In the genomic region with DNA sequence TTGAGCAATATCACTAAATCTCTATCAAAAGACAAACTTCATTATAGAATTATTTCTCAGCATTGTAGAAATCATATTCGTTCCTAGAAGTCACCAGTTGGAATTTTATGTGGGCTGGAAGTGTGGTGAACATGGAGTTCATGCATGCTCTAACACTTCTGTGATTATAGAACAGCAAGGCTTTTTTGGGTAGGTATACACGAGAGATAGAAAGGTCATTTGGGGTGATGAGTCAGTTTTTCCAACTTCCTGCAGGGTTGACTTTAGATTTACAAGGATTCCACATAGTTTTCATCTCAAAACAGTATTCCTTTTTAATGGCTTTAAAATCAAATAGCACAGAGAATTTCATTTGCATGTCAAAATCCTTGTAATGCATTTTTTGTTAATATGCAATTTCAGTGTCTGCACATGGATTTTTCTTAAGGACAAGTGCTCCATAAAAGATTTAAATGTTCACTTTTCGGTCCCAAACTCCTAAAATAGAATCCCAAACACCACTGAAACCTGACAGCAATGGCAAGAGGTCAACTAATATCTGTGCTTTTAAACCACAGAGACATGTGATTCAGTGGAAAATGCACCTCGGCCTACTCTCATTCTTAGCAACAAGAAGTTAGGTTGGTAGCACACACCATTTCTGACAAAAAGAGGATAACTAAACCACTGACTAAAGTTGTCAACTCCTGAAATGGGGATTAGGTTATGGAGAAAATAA, we compare ENCODE assay signal across 12 cellular contexts.
DNase-seq lines count a peak whose midpoint lies in the region; ATAC-seq, FAIRE-seq and TF ChIP-seq lines count a peak whose summit lies in the region.
"Had no signal": no experiment of that assay in that cellular context is flagged by ENCODE, and none has a peak within 500 bp of the region (broad histone marks: within the 10 kb centered on the region; RNA-seq: fewer than 3 reads in every experiment).

No MANE protein-coding gene starts in this region.

- H3K9me3 ChIP-seq in PC-3 (ENCODE audit: low read length): no peaks in the 10 kb centered on the region
- H3K9me3 ChIP-seq: esophagus squamous epithelium, upper lobe of right lung had no signal

- no peak overlapping the region for H3K4me2 ChIP-seq in PC-3 (ENCODE audit: low read length)

- H3K27ac Mint-ChIP-seq in glutamatergic neuron (ENCODE audit: unreplicated experiment): no peak overlapping the region

- H3K36me3 Mint-ChIP-seq in glutamatergic neuron (ENCODE audit: unreplicated experiment): no peaks in the 10 kb centered on the region

- TF ChIP-seq CTCF in PC-3 (conservative IDR thresholded peaks at IDR 0.05; ENCODE audit: low read depth, low read length) (no peak), glutamatergic neuron (IDR thresholded peaks at IDR 0.05; ENCODE audit: partially characterized antibody, unreplicated experiment) (no peak)

- H3K9me2 ChIP-seq in PC-3 (replicated peaks; ENCODE audit: low read length): no peaks in the 10 kb centered on the region

- peak; percentile 6 for FAIRE-seq in H54 (lab: Jason Lieb, UNC)
- FAIRE-seq in frontal cortex (lab: Jason Lieb, UNC): no peak

- no peaks in the 10 kb centered on the region for H3K27me3 Mint-ChIP-seq in glutamatergic neuron (ENCODE audit: unreplicated experiment)

- H3K27me3 ChIP-seq in PC-3 (ENCODE audit: low read length): no peaks in the 10 kb centered on the region
- H3K27me3 ChIP-seq: esophagus squamous epithelium, upper lobe of right lung had no signal

- H4K20me1 ChIP-seq in PC-3 (ENCODE audit: low read length): no peaks in the 10 kb centered on the region

- H3K27ac ChIP-seq in PC-3 (ENCODE audit: low read length): no peak overlapping the region
- H3K27ac ChIP-seq: upper lobe of right lung had no signal

- H3K9ac ChIP-seq in PC-3 (ENCODE audit: low read length): no peak overlapping the region

- no peak for TF ChIP-seq POLR2A in H54 (IDR thresholded peaks at IDR 0.05; ENCODE audit: low read depth, low read length)

- no peaks in the 10 kb centered on the region for H3F3A ChIP-seq in PC-3 (ENCODE audit: low read length, unreplicated experiment)

- no peaks in the 10 kb centered on the region for H3K36me3 ChIP-seq in PC-3 (ENCODE audit: low read depth, low read length)
- H3K36me3 ChIP-seq: esophagus squamous epithelium, upper lobe of right lung had no signal

- intact Hi-C loops in PC-3 (cut with micrococcal nuclease): no loop called here

- peaks cover 19% of the 10 kb centered on the region for H3K4me1 ChIP-seq in PC-3 (ENCODE audit: insufficient read depth, low read length)
- H3K4me1 ChIP-seq: upper lobe of right lung had no signal

- H2AFZ ChIP-seq in PC-3 (ENCODE audit: low read length): no peak overlapping the region

- H3K4me3 ChIP-seq in PC-3 (ENCODE audit: low read length): no peak overlapping the region
- H3K4me3 ChIP-seq: esophagus squamous epithelium, upper lobe of right lung had no signal

- H3K9me3 Mint-ChIP-seq in glutamatergic neuron (ENCODE audit: unreplicated experiment): no peaks in the 10 kb centered on the region

- BruUV-seq in PC-3 (replicated peaks; lab: Mats Ljungman, UMichigan): no TSS peak

- H3K4me3 Mint-ChIP-seq in glutamatergic neuron (ENCODE audit: unreplicated experiment): no peak overlapping the region

- DNase-seq in Daoy (ENCODE audit: low read depth): peak; percentile 20
- DNase-seq in H54 (ENCODE audit: insufficient read length, low spot score): no peak
- DNase-seq in PC-3: peak; percentile 35
- peak; percentile 53 for DNase-seq in glomerular visceral epithelial cell (ENCODE audit: extremely low spot score)
- DNase-seq in mesenteric fat pad (ENCODE audit: low spot score): no peak
- DNase-seq in frontal cortex (ENCODE audit: low spot score in 2 of 2): no peak
- DNase-seq in glutamatergic neuron: no peak
- DNase-seq: DMS 273 treated with DMSO at 0.1 percent for 48 hours, esophagus squamous epithelium, NCI-H69, upper lobe of right lung had no signal

- ATAC-seq in PC-3 (peak; percentile 31; the same call in 1 of the 2 replicates), GM19324 (IDR thresholded peaks at IDR 0.05; ENCODE audit: low FRiP score, unreplicated experiment) (no peak)
- ATAC-seq: upper lobe of right lung had no signal

- H3K4me1 Mint-ChIP-seq in glutamatergic neuron (ENCODE audit: low read depth, unreplicated experiment): no peaks in the 10 kb centered on the region

- POLR2A ChIA-PET in PC-3 (lab: Charles Lee; ENCODE audit: unreplicated experiment): no interaction called here

- CTCF ChIA-PET in PC-3 (lab: Charles Lee): no interaction called here

- no peaks in the 10 kb centered on the region for H3K79me2 ChIP-seq in PC-3 (ENCODE audit: low read length)

Comparison
In these comparisons a context has a peak if more than half of its experiments do, and no peak if none do; other contexts are left out.
1. DNase-seq: peak in Daoy (single experiment), PC-3 (single experiment) and glomerular visceral epithelial cell (single experiment); none in H54 (single experiment), mesenteric fat pad (single experiment), frontal cortex (0 of 2) and glutamatergic neuron (single experiment).